Comparison of ENCODE assay signal across 9 cellular contexts in genomic region chr4:151117371-151117962, GRCh38. TPM values are rescaled to one million over a fixed set of nuclear protein-coding genes. Genes with fewer than 3 reads are reported as not detected.
A peak's percentile ranks its signal among the peaks of the same experiment; 100 is the strongest.
DNase-seq lines count a peak whose midpoint lies in the region; ATAC-seq and TF ChIP-seq lines count a peak whose summit lies in the region.
"Had no signal": no experiment of that assay in that cellular context is flagged by ENCODE, and none has a peak within 500 bp of the region (broad histone marks: within the 10 kb centered on the region; RNA-seq: fewer than 3 reads in every experiment).

No MANE protein-coding gene starts in this region.

- CTCF ChIA-PET in naive thymus-derived CD4-positive, alpha-beta T cell (lab: Charles Lee) = interaction anchor here (0.5 to 1.5 kb wide), 5 partner anchors 28 to 1711 kb away, joined by 3 to 4 read pairs (median 3); no protein-coding TSS in a partner anchor

- H3K36me3 Mint-ChIP-seq in naive thymus-derived CD4-positive, alpha-beta T cell = peaks cover 0 to 5% (median 0%) of the 10 kb centered on the region in 5 donors

- intact Hi-C loops in esophagus muscularis mucosa (cut with DNase I) = loop anchor here (5.0 kb wide), 2 partner anchors 245 to 495 kb away; no protein-coding TSS in a partner anchor
- intact Hi-C loops in naive thymus-derived CD4-positive, alpha-beta T cell (cut with micrococcal nuclease) = loop anchor here (1.0 to 10.0 kb wide), 9 partner anchors 245 to 1968 kb away; partner anchors contain the start of gene GATB (in 1 of the 2)
- intact Hi-C loops in upper lobe of right lung (cut with DNase I) = no loop called here

- H3K4me3 ChIP-seq in esophagus muscularis mucosa (no peak overlapping the region), upper lobe of right lung (no peak overlapping the region)
- H3K4me3 ChIP-seq in naive thymus-derived CD4-positive, alpha-beta T cell (ENCODE audit: low read length) = no peak overlapping the region

- H3K9me3 ChIP-seq in esophagus muscularis mucosa = no peaks in the 10 kb centered on the region
- no peaks in the 10 kb centered on the region for H3K9me3 ChIP-seq in naive thymus-derived CD4-positive, alpha-beta T cell (ENCODE audit: control insufficient read depth in 2 of 3, low read length in 3 of 3)
- no peaks in the 10 kb centered on the region for H3K9me3 ChIP-seq in upper lobe of right lung

- H3K36me3 ChIP-seq in esophagus muscularis mucosa (peaks cover under 1 to 53% (median 40%) of the 10 kb centered on the region in 4 donors), upper lobe of right lung (peaks cover 29% of the 10 kb centered on the region)
- peaks cover 0 to 4% (median 0%) of the 10 kb centered on the region in 3 experiments for H3K36me3 ChIP-seq in naive thymus-derived CD4-positive, alpha-beta T cell (ENCODE audit: control insufficient read depth in 2 of 3, insufficient read depth in 3 of 3, low read length in 3 of 3)

- no peak for TF ChIP-seq POLR2A in esophagus muscularis mucosa (IDR thresholded peaks at IDR 0.05; ENCODE audit: low read depth)

- peak overlapping the region in 1 of 9 donors; percentile 59 for H3K27ac Mint-ChIP-seq in naive thymus-derived CD4-positive, alpha-beta T cell
- H3K27ac Mint-ChIP-seq: activated naive CD4-positive, alpha-beta T cell treated with anti-CD3 and anti-CD28 coated beads, Interleukin-2, amount 50 U/mL, for 24 hours had no signal

- H3K4me1 ChIP-seq in esophagus muscularis mucosa (peaks cover 13 to 20% (median 14%) of the 10 kb centered on the region in 4 donors), upper lobe of right lung (no peaks in the 10 kb centered on the region)
- H3K4me1 ChIP-seq in naive thymus-derived CD4-positive, alpha-beta T cell (ENCODE audit: control insufficient read depth in 2 of 2, insufficient read depth in 2 of 2, low read length in 2 of 2) = no peaks in the 10 kb centered on the region

- ATAC-seq in GM19351 (IDR thresholded peaks at IDR 0.05; ENCODE audit: unreplicated experiment) (peak; percentile 97), HG03280 (IDR thresholded peaks at IDR 0.05; ENCODE audit: unreplicated experiment) (peak; percentile 96), upper lobe of right lung (peak; percentile 86)
- ATAC-seq in naive thymus-derived CD4-positive, alpha-beta T cell = peak; percentile 86

- WGBS in esophagus muscularis mucosa = 48% methylated on average over 13 of the region's 14 CpGs

- no peak for TF ChIP-seq EP300 in esophagus muscularis mucosa (IDR thresholded peaks at IDR 0.05)

- H3K27me3 Mint-ChIP-seq in naive thymus-derived CD4-positive, alpha-beta T cell = no peaks in the 10 kb centered on the region
- H3K27me3 Mint-ChIP-seq: activated naive CD4-positive, alpha-beta T cell treated with anti-CD3 and anti-CD28 coated beads, Interleukin-2, amount 50 U/mL, for 24 hours had no signal

- no peak overlapping the region for H3K4me3 Mint-ChIP-seq in naive thymus-derived CD4-positive, alpha-beta T cell
- H3K4me3 Mint-ChIP-seq: activated naive CD4-positive, alpha-beta T cell treated with anti-CD3 and anti-CD28 coated beads, Interleukin-2, amount 50 U/mL, for 24 hours had no signal

- peaks cover 0 to 8% (median 6%) of the 10 kb centered on the region in 7 donors for H3K4me1 Mint-ChIP-seq in naive thymus-derived CD4-positive, alpha-beta T cell

- H3K27me3 ChIP-seq in esophagus muscularis mucosa (no peaks in the 10 kb centered on the region), upper lobe of right lung (no peaks in the 10 kb centered on the region)
- no peaks in the 10 kb centered on the region for H3K27me3 ChIP-seq in naive thymus-derived CD4-positive, alpha-beta T cell (ENCODE audit: control insufficient read depth in 2 of 2, insufficient read depth in 2 of 2, low read length in 2 of 2)

- H3K27ac ChIP-seq in esophagus muscularis mucosa (replicated peaks in 1 of 4) (peak overlapping the region in 2 of 4 donors; percentile 34 to 57), upper lobe of right lung (peak overlapping the region; percentile 18)
- H3K27ac ChIP-seq in naive thymus-derived CD4-positive, alpha-beta T cell (ENCODE audit: low read depth, low read length) = no peak overlapping the region

- peaks cover 0 to 3% (median 0%) of the 10 kb centered on the region in 11 donors for H3K9me3 Mint-ChIP-seq in naive thymus-derived CD4-positive, alpha-beta T cell
- H3K9me3 Mint-ChIP-seq: activated naive CD4-positive, alpha-beta T cell treated with anti-CD3 and anti-CD28 coated beads, Interleukin-2, amount 50 U/mL, for 24 hours had no signal

- DNase-seq in DMS 273 (lab: John Stamatoyannopoulos, UW; ENCODE audit: unreplicated experiment) (peak; percentile 74), NCI-H446 (lab: John Stamatoyannopoulos, UW) (peak; percentile 52 to 56), esophagus muscularis mucosa (ENCODE audit: extremely low spot score) (no peak), upper lobe of right lung (no peak)
- DNase-seq in activated CD4-positive, alpha-beta T cell treated with anti-CD3 and anti-CD28 coated beads, Interleukin-2, amount 50 U/mL, for 4 hours = peak; percentile 31 to 32
- DNase-seq in naive thymus-derived CD4-positive, alpha-beta T cell = peak in 8 of 9 donors; percentile 22 to 63 (median 54)

- POLR2A ChIA-PET in naive thymus-derived CD4-positive, alpha-beta T cell (lab: Charles Lee) = interaction anchor here (0.9 kb wide), 1 partner anchor 17 kb away, joined by 5 read pairs; no protein-coding TSS in a partner anchor

- TF ChIP-seq CTCF in esophagus muscularis mucosa (IDR thresholded peaks at IDR 0.05) (peak; percentile 62 to 73 (median 67)), upper lobe of right lung (IDR thresholded peaks at IDR 0.05) (peak; percentile 68)

RNA-seq across cellular contexts. Expression of gene RPS3A, which starts 18.0 kb away (rescaled TPM):
- total RNA-seq in esophagus muscularis mucosa (1,000 to 10,000 TPM; 1,272 to 4,454 (median 2,978) TPM), upper lobe of right lung (1,406 TPM)
- total RNA-seq in naive thymus-derived CD4-positive, alpha-beta T cell = 1,000 to 10,000 TPM; 1,723 to 5,358 (median 3,483) TPM
- polyA plus RNA-seq in naive thymus-derived CD4-positive, alpha-beta T cell = 1,000 to 10,000 TPM; 4,368 to 6,596 TPM

Comparison
In these comparisons a context has a peak if more than half of its experiments do, and no peak if none do; other contexts are left out.
1. DNase-seq: peak in DMS 273 (single experiment), NCI-H446 (2 of 2), activated CD4-positive, alpha-beta T cell treated with anti-CD3 and anti-CD28 coated beads, Interleukin-2, amount 50 U/mL, for 4 hours (2 of 2) and naive thymus-derived CD4-positive, alpha-beta T cell (8 of 9); none in esophagus muscularis mucosa (single experiment) and upper lobe of right lung (single experiment).
2. Peak in every context shown above with its lines, with median percentiles within 50 percentile points of each other: ATAC-seq.